Comparison of ENCODE assay signal across 8 cellular contexts in the genomic region with DNA sequence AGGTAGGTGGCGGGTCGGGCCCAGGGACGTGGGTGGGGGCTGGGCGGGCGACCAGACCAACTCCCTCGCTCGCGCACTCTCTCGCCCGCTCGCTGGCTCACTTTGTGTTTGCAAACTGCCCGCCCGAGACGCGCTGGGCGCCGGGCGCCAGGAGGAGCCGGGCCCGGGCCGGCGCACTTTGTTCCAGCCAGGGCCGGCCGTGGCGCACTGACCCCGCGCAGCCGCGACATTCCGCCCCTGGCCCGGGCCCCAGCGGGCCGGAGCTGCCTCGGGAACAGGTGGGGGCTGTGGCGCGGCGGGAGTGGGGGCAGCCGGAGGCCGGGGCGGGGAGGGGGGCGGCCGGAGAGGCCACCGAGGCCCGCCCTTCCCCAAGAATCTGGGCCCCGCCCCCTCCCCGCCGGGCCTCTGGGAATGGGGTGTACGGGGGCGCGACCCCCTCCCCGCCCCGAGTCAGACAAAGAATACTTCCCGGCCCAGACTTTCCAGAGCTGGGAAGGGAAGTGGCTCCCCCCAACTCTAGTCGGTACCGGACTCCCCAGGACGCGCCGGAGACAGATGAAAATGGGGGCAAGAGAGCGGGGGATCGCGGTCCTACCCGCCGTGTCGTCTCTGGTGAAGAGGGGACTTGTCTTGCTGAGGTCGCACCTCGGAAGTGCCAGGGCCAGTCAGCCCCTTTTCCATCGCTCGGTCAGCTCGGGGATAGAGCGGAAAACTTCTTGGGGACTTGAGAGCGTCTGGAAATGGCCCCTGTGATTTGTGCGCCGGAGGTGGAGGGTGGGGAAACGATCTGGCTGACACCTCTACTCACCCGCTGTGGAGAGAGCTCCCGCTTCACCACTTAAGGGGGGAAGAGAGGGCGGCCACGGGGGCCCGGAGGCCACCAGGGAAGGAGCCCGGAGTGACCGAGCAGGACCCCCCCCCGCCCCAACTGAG. TPM values are rescaled to one million over a fixed set of nuclear protein-coding genes. Genes with fewer than 3 reads are reported as not detected.
DNase-seq lines count a peak whose midpoint lies in the region; ATAC-seq and TF ChIP-seq lines count a peak whose summit lies in the region.

No MANE protein-coding gene starts in this region.

- H3K4me3 ChIP-seq in astrocyte of the spinal cord (ENCODE audit: low read depth, low read length): peak overlapping the region; percentile 83
- peak overlapping the region; percentile 83 for H3K4me3 ChIP-seq in iPS-18a (ENCODE audit: low read length)
- peak overlapping the region; percentile 72 to 83 (median 81) for H3K4me3 ChIP-seq in skeletal muscle tissue (ENCODE audit: low read length in 3 of 3)

- no peak overlapping the region for H3K9ac ChIP-seq in iPS-18a (ENCODE audit: low read length)
- H3K9ac ChIP-seq in skeletal muscle tissue (ENCODE audit: low read depth in 1 of 3, low read length in 3 of 3): peak overlapping the region; percentile 65 to 75 (median 70)

- DNase-seq in activated gamma-delta T cell treated with Interleukin-2 at 50 U/mL for 16 hours: peak; percentile 36
- no peak for DNase-seq in activated gamma-delta T cell (lab: John Stamatoyannopoulos, UW)
- DNase-seq in OCI-M1 (lab: John Stamatoyannopoulos, UW): peak; percentile 69
- DNase-seq in astrocyte of the spinal cord (ENCODE audit: low read depth, low spot score): peak; percentile 24
- DNase-seq in GOT3 (lab: John Stamatoyannopoulos, UW): no peak

- H3K4me1 ChIP-seq in iPS-18a (ENCODE audit: control insufficient read depth, low read depth, low read length) (peaks cover 51% of the 10 kb centered on the region), skeletal muscle tissue (ENCODE audit: control insufficient read depth in 3 of 3, insufficient read depth in 3 of 3, low read length in 3 of 3) (peaks cover 34 to 52% (median 34%) of the 10 kb centered on the region in 3 donors)

- TF ChIP-seq CTCF in astrocyte of the spinal cord (IDR thresholded peaks at IDR 0.05; ENCODE audit: low read depth, low read length): no peak

- H3K27ac ChIP-seq in iPS-18a (ENCODE audit: low read length) (no peak overlapping the region), skeletal muscle tissue (ENCODE audit: low read depth, low read length) (peak overlapping the region; percentile 54)

- H3K9me3 ChIP-seq in iPS-18a (ENCODE audit: control insufficient read depth, low read depth, low read length) (no peaks in the 10 kb centered on the region), skeletal muscle tissue (ENCODE audit: control insufficient read depth in 3 of 3, low read length in 3 of 3) (no peaks in the 10 kb centered on the region)

- ATAC-seq in HG02852 (IDR thresholded peaks at IDR 0.05; ENCODE audit: unreplicated experiment): peak; percentile 8

- no peaks in the 10 kb centered on the region for H3K36me3 ChIP-seq in iPS-18a (ENCODE audit: control insufficient read depth, low read depth, low read length)
- peaks cover 0 to 6% (median 6%) of the 10 kb centered on the region in 3 donors for H3K36me3 ChIP-seq in skeletal muscle tissue (ENCODE audit: control insufficient read depth in 3 of 3, insufficient read depth in 3 of 3, low read length in 3 of 3)

- peaks cover 77% of the 10 kb centered on the region for H3K27me3 ChIP-seq in iPS-18a (ENCODE audit: control insufficient read depth, insufficient read depth, low read length)
- H3K27me3 ChIP-seq in skeletal muscle tissue (ENCODE audit: control insufficient read depth in 3 of 3, insufficient read depth in 3 of 3, low read length in 3 of 3): peaks cover 0 to 2% (median 0%) of the 10 kb centered on the region in 3 donors

- in situ Hi-C loops in astrocyte of the spinal cord (cut with HindIII; ENCODE audit: low sequenced_read_pairs): no loop called here

RNA-seq across cellular contexts. Expression of a gene that starts 1.0 kb away (rescaled TPM):
- 1.6 TPM for total RNA-seq in skeletal muscle tissue

Comparison
In these comparisons a context has a peak if more than half of its experiments do, and no peak if none do; other contexts are left out.
1. DNase-seq: peak in activated gamma-delta T cell treated with Interleukin-2 at 50 U/mL for 16 hours (single experiment), OCI-M1 (single experiment) and astrocyte of the spinal cord (single experiment); none in activated gamma-delta T cell (single experiment) and GOT3 (single experiment).
2. Peak in every context shown above with its lines, with median percentiles within 50 percentile points of each other: H3K4me3 ChIP-seq.